1 cellular context compared by ENCODE assay signal in the genomic region with DNA sequence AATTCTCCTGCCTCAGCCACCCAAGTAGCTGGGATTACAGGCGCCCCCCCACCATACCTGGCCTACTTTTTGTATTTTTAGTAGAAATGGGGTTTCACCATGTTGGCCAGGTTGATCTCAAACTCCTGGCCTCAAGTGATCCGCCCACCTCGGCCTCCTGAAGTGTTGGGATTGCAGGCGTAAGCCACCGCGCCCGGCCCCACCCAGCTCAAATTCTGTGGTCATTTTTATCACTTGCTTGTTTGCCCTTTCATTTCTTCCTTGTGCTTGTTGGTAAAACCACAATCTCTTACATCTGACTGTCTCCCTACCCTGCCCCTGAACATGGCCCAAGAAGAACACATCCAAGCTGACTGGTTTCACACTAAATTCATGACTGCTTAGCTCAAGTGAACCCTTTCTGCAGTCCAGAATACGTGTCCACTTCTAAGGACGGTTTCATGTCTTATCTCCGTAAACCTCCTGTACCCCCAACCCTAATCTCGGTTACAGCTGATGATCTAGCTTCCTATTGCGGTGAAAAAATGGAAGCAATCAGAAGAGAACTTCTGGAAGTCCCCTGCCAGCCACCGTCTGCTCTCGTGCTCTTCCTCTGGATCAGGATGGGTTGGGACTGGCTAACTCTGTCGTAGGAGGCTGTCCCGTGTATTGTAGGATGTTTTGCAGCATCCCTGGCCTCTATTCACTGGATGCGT.
TF ChIP-seq lines count a peak whose summit lies in the region.

No MANE protein-coding gene starts in this region.

TF ChIP-seq in K562, 482 proteins besides CTCF, POLR2A, EP300 and RAD21 (continued from another document and continues in another):
- TF ChIP-seq ZMIZ1 (IDR thresholded peaks at IDR 0.05; ENCODE audit: low read depth in 2 of 2, low read length in 2 of 2) (peak in 1 of 2 experiments; percentile 63; a peak in 1 of 4 replicates), TEAD4 (IDR thresholded peaks at IDR 0.05; ENCODE audit: low read length) (peak; percentile 92), TEAD4 (CRISPR knock-in tag; IDR thresholded peaks at IDR 0.05; ENCODE audit: borderline replicate concordance) (no peak), ARID1B (IDR thresholded peaks at IDR 0.05) (peak; percentile 83), ZNF12 (CRISPR knock-in tag; IDR thresholded peaks at IDR 0.05) (no peak), PPARD (CRISPR knock-in tag; IDR thresholded peaks at IDR 0.05) (no peak), RBFOX2 (IDR thresholded peaks at IDR 0.05; ENCODE audit: low read depth, low read length) (no peak), HLTF (IDR thresholded peaks at IDR 0.05) (no peak), NCOA1 (IDR thresholded peaks at IDR 0.05; ENCODE audit: low read depth) (0 out of 2 replicates have a peak, but pooled peaks have one; percentile 27), ZNF584 (CRISPR knock-in tag; IDR thresholded peaks at IDR 0.05; ENCODE audit: low read depth) (0 out of 2 replicates have a peak, but pooled peaks have one; percentile 37), NCOR1 (IDR thresholded peaks at IDR 0.05) (peak; percentile 56), GTF2A2 (tag; IDR thresholded peaks at IDR 0.05) (no peak), E2F6 (IDR thresholded peaks at IDR 0.05; ENCODE audit: borderline replicate concordance in 1 of 2, extremely low read depth in 1 of 2, insufficient read depth in 1 of 2, insufficient read length in 1 of 2, low read depth in 1 of 2, low read length in 1 of 2, poor library complexity in 1 of 2, severe bottlenecking in 1 of 2) (no peak), KAT2B (IDR thresholded peaks at IDR 0.05; ENCODE audit: low read depth, low read length) (no peak), SNRNP70 (optimal IDR thresholded peaks at IDR 0.05; ENCODE audit: low read depth, low read length) (no peak), ZBTB34 (CRISPR knock-in tag; IDR thresholded peaks at IDR 0.05) (no peak), ZNF280A (IDR thresholded peaks at IDR 0.05; ENCODE audit: low read depth, partially characterized antibody) (no peak), SMAD3 (CRISPR knock-in tag; conservative IDR thresholded peaks at IDR 0.05) (no peak), ATF1 (CRISPR knock-in tag; IDR thresholded peaks at IDR 0.05) (no peak), ATF1 (tag; IDR thresholded peaks at IDR 0.05) (0 out of 2 replicates have a peak, but pooled peaks have one; percentile 31), MIER1 (IDR thresholded peaks at IDR 0.05; ENCODE audit: low read depth) (no peak), CBX3 (IDR thresholded peaks at IDR 0.05; ENCODE audit: borderline replicate concordance in 1 of 2, low read length in 2 of 2) (no peak), ZNF707 (CRISPR knock-in tag; conservative IDR thresholded peaks at IDR 0.05) (no peak), SNIP1 (IDR thresholded peaks at IDR 0.05; ENCODE audit: low read depth) (no peak), U2AF1 (optimal IDR thresholded peaks at IDR 0.05; ENCODE audit: low read depth, low read length) (no peak), POLR2G (IDR thresholded peaks at IDR 0.05; ENCODE audit: low read depth, low read length) (no peak)
- TF ChIP-seq, protein P1, sequence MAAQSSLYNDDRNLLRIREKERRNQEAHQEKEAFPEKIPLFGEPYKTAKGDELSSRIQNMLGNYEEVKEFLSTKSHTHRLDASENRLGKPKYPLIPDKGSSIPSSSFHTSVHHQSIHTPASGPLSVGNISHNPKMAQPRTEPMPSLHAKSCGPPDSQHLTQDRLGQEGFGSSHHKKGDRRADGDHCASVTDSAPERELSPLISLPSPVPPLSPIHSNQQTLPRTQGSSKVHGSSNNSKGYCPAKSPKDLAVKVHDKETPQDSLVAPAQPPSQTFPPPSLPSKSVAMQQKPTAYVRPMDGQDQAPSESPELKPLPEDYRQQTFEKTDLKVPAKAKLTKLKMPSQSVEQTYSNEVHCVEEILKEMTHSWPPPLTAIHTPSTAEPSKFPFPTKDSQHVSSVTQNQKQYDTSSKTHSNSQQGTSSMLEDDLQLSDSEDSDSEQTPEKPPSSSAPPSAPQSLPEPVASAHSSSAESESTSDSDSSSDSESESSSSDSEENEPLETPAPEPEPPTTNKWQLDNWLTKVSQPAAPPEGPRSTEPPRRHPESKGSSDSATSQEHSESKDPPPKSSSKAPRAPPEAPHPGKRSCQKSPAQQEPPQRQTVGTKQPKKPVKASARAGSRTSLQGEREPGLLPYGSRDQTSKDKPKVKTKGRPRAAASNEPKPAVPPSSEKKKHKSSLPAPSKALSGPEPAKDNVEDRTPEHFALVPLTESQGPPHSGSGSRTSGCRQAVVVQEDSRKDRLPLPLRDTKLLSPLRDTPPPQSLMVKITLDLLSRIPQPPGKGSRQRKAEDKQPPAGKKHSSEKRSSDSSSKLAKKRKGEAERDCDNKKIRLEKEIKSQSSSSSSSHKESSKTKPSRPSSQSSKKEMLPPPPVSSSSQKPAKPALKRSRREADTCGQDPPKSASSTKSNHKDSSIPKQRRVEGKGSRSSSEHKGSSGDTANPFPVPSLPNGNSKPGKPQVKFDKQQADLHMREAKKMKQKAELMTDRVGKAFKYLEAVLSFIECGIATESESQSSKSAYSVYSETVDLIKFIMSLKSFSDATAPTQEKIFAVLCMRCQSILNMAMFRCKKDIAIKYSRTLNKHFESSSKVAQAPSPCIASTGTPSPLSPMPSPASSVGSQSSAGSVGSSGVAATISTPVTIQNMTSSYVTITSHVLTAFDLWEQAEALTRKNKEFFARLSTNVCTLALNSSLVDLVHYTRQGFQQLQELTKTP (IDR thresholded peaks at IDR 0.05; ENCODE audit: low read depth in 1 of 2, partially characterized antibody in 2 of 2): no peak
- TF ChIP-seq, protein P2, sequence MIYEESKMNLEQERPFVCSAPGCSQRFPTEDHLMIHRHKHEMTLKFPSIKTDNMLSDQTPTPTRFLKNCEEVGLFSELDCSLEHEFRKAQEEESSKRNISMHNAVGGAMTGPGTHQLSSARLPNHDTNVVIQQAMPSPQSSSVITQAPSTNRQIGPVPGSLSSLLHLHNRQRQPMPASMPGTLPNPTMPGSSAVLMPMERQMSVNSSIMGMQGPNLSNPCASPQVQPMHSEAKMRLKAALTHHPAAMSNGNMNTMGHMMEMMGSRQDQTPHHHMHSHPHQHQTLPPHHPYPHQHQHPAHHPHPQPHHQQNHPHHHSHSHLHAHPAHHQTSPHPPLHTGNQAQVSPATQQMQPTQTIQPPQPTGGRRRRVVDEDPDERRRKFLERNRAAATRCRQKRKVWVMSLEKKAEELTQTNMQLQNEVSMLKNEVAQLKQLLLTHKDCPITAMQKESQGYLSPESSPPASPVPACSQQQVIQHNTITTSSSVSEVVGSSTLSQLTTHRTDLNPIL (CRISPR knock-in tag; IDR thresholded peaks at IDR 0.05): no peak
- TF ChIP-seq, protein P3, sequence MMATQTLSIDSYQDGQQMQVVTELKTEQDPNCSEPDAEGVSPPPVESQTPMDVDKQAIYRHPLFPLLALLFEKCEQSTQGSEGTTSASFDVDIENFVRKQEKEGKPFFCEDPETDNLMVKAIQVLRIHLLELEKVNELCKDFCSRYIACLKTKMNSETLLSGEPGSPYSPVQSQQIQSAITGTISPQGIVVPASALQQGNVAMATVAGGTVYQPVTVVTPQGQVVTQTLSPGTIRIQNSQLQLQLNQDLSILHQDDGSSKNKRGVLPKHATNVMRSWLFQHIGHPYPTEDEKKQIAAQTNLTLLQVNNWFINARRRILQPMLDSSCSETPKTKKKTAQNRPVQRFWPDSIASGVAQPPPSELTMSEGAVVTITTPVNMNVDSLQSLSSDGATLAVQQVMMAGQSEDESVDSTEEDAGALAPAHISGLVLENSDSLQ (IDR thresholded peaks at IDR 0.05): no peak
- TF ChIP-seq, protein P4, sequence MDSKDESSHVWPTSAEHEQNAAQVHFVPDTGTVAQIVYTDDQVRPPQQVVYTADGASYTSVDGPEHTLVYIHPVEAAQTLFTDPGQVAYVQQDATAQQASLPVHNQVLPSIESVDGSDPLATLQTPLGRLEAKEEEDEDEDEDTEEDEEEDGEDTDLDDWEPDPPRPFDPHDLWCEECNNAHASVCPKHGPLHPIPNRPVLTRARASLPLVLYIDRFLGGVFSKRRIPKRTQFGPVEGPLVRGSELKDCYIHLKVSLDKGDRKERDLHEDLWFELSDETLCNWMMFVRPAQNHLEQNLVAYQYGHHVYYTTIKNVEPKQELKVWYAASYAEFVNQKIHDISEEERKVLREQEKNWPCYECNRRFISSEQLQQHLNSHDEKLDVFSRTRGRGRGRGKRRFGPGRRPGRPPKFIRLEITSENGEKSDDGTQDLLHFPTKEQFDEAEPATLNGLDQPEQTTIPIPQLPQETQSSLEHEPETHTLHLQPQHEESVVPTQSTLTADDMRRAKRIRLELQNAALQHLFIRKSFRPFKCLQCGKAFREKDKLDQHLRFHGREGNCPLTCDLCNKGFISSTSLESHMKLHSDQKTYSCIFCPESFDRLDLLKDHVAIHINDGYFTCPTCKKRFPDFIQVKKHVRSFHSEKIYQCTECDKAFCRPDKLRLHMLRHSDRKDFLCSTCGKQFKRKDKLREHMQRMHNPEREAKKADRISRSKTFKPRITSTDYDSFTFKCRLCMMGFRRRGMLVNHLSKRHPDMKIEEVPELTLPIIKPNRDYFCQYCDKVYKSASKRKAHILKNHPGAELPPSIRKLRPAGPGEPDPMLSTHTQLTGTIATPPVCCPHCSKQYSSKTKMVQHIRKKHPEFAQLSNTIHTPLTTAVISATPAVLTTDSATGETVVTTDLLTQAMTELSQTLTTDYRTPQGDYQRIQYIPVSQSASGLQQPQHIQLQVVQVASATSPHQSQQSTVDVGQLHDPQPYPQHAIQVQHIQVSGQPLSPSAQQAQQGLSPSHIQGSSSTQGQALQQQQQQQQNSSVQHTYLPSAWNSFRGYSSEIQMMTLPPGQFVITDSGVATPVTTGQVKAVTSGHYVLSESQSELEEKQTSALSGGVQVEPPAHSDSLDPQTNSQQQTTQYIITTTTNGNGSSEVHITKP (IDR thresholded peaks at IDR 0.05; ENCODE audit: partially characterized antibody): no peak
